ENCODE assay signal across 7 cellular contexts in the genomic region with DNA sequence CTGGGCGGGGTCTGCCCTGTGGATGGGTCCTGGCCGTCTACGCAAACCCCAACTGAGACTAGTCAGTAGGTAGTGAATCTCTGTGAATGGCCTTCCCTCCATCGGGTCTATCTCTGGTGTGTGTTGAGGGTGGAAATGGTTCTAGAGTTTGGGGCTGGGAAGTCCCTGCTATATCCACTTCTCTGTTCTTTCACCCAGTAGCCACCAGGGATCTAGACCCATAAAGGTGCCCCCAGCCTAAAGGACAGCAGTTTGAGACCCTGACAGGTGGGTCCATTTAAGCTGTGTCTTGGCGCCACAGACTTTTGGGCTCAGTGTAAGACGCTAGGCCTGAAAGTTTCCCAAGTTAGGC. TPM values are rescaled to one million over a fixed set of nuclear protein-coding genes. Genes with fewer than 3 reads are reported as not detected.
DNase-seq lines count a peak whose midpoint lies in the region; FAIRE-seq and TF ChIP-seq lines count a peak whose summit lies in the region.

No MANE protein-coding gene starts in this region.

- DNase-seq in GM06990 (ENCODE audit: extremely low read depth, insufficient read length), result no peak
- no peak for DNase-seq in WERI-Rb-1
- no peak for DNase-seq in fibroblast of the aortic adventitia (ENCODE audit: low read depth)
- no peak for DNase-seq in NK-92 treated with Interleukin-12 subunit alpha and Interleukin-12 subunit beta, amount 100 ng/mL, for 24 hours (lab: John Stamatoyannopoulos, UW)
- no peak for DNase-seq in Calu3
- no peak for DNase-seq in RCC 7860 (ENCODE audit: low spot score)

- H3K4me3 Mint-ChIP-seq in Calu3 (ENCODE audit: low read depth, unreplicated experiment), result no peak overlapping the region

- peaks cover 17% of the 10 kb centered on the region for H3K9me3 Mint-ChIP-seq in Calu3 (ENCODE audit: low read depth, unreplicated experiment)

- H3K36me3 ChIP-seq in GM06990 (ENCODE audit: control insufficient read depth, insufficient read depth, low read length) (no peaks in the 10 kb centered on the region), WERI-Rb-1 (peaks cover 8% of the 10 kb centered on the region; the same call in 1 of the 2 replicates), skeletal muscle tissue (ENCODE audit: control insufficient read depth in 3 of 3, insufficient read depth in 3 of 3, low read length in 3 of 3) (peaks cover 8 to 15% (median 10%) of the 10 kb centered on the region in 3 donors)

- no TSS peak for BruUV-seq in Calu3 (replicated peaks; lab: Mats Ljungman, UMichigan)

- H3K4me3 ChIP-seq in GM06990 (replicated peaks; ENCODE audit: low read depth, low read length) (peak overlapping the region; percentile 62), WERI-Rb-1 (ENCODE audit: low read depth, low read length) (peak overlapping the region; percentile 85), fibroblast of the aortic adventitia (ENCODE audit: low read depth, low read length) (peak overlapping the region; percentile 68), skeletal muscle tissue (ENCODE audit: low read length in 3 of 3) (peak overlapping the region; percentile 88 to 93 (median 89))

- no peaks in the 10 kb centered on the region for H3K36me3 Mint-ChIP-seq in Calu3 (ENCODE audit: insufficient read depth, unreplicated experiment)

- no peaks in the 10 kb centered on the region for H3K4me1 Mint-ChIP-seq in Calu3 (ENCODE audit: low read depth, unreplicated experiment)

- H3K9me3 ChIP-seq in WERI-Rb-1 (ENCODE audit: severe bottlenecking) (no peaks in the 10 kb centered on the region), skeletal muscle tissue (ENCODE audit: control insufficient read depth in 3 of 3, low read length in 3 of 3) (peaks cover 0 to 2% (median 0%) of the 10 kb centered on the region in 3 donors)

- intact Hi-C loops in Calu3 (cut with micrococcal nuclease; ENCODE audit: unreplicated experiment), result no loop called here

- H3K27ac ChIP-seq in WERI-Rb-1, result peak overlapping the region; percentile 31
- peak overlapping the region; percentile 71 for H3K27ac ChIP-seq in skeletal muscle tissue (ENCODE audit: low read depth, low read length)

- H3K4me1 ChIP-seq in skeletal muscle tissue (ENCODE audit: control insufficient read depth in 3 of 3, insufficient read depth in 3 of 3, low read length in 3 of 3), result peaks cover 6 to 12% (median 11%) of the 10 kb centered on the region in 3 donors

- CTCF ChIA-PET in Calu3 (lab: Charles Lee), result no interaction called here

- no peaks in the 10 kb centered on the region for H3K27me3 Mint-ChIP-seq in Calu3 (ENCODE audit: unreplicated experiment)

- TF ChIP-seq CTCF in GM06990 (IDR thresholded peaks at IDR 0.05; ENCODE audit: insufficient read depth, low read length, poor library complexity, severe bottlenecking) (no peak), WERI-Rb-1 (IDR thresholded peaks at IDR 0.05; ENCODE audit: low read depth, low read length) (no peak), fibroblast of the aortic adventitia (IDR thresholded peaks at IDR 0.05; ENCODE audit: insufficient read depth, low read length) (no peak), Calu3 (IDR thresholded peaks at IDR 0.05; ENCODE audit: unreplicated experiment) (no peak)

- peak overlapping the region; percentile 69 to 81 (median 74) for H3K9ac ChIP-seq in skeletal muscle tissue (ENCODE audit: low read depth in 1 of 3, low read length in 3 of 3)

- FAIRE-seq in RCC 7860 (lab: Jason Lieb, UNC), result no peak

- no peak overlapping the region for H3K27ac Mint-ChIP-seq in Calu3 (ENCODE audit: unreplicated experiment)

- H3K27me3 ChIP-seq in GM06990 (replicated peaks; ENCODE audit: control insufficient read depth, insufficient read depth, low read length), result no peaks in the 10 kb centered on the region
- no peaks in the 10 kb centered on the region for H3K27me3 ChIP-seq in WERI-Rb-1 (ENCODE audit: insufficient read depth, low read depth, severe bottlenecking)
- H3K27me3 ChIP-seq in skeletal muscle tissue (ENCODE audit: control insufficient read depth in 3 of 3, insufficient read depth in 3 of 3, low read length in 3 of 3), result no peaks in the 10 kb centered on the region

RNA-seq across cellular contexts. Expression of a gene that starts 57.7 kb away (rescaled TPM):
- total RNA-seq in fibroblast of the aortic adventitia (ENCODE audit: low replicate concordance) (13.5 and 24.7 TPM in 2 replicates), skeletal muscle tissue (23.0 TPM), Calu3 (2022) (4.4 and 4.9 TPM in 2 replicates)

RNA-seq across cellular contexts. Expression of a gene that starts 57.7 kb away (rescaled TPM):
- total RNA-seq in fibroblast of the aortic adventitia (ENCODE audit: low replicate concordance), result 5.2 and 5.5 TPM in 2 replicates
- 1.6 TPM for total RNA-seq in skeletal muscle tissue
- total RNA-seq in Calu3 (2022), result 2.6 and 3.0 TPM in 2 replicates
